Comparison of ENCODE assay signal across 8 cellular contexts in genomic region chr14:35492569-35493014, GRCh38. TPM values are rescaled to one million over a fixed set of nuclear protein-coding genes. Genes with fewer than 3 reads are reported as not detected.
"Had no signal": no experiment of that assay in that cellular context is flagged by ENCODE, and none has a peak within 500 bp of the region (broad histone marks: within the 10 kb centered on the region; RNA-seq: fewer than 3 reads in every experiment).

No MANE protein-coding gene starts in this region.

- H3K4me3 ChIP-seq: GM23248, HAP-1 had no signal

- ATAC-seq: HCT116 had no signal

- DNase-seq: GM23248, GOT3, H7, HFFc6, KBM-7 had no signal

RNA-seq across cellular contexts. Expression of gene INSM2, which starts 41.4 kb away (rescaled TPM):
- total RNA-seq: GM23248, H4, H7, HFFc6 had no signal
